ENCODE assay signal across 12 cellular contexts in the genomic region with DNA sequence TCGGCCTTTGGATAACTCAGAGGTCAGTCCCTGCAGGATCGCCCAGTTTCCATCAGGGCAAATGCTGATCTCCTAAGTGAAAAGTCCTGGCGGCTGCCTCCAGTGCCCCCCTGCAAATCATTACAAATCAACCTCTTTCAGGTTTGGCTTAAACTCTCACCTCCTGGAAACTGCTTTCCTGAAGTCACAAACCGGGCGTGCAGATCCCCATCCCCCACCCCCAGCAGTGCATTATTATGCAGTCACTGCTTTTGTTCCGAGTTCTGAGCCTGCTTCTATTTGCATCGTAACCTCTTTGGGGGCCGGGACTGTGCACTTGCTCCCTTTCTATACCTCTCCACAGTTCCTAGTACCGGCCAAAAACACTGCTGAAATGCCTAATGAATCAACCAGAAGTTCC. TPM values are rescaled to one million over a fixed set of nuclear protein-coding genes. Genes with fewer than 3 reads are reported as not detected.
DNase-seq lines count a peak whose midpoint lies in the region; TF ChIP-seq lines count a peak whose summit lies in the region.
"Had no signal": no experiment of that assay in that cellular context is flagged by ENCODE, and none has a peak within 500 bp of the region (broad histone marks: within the 10 kb centered on the region; RNA-seq: fewer than 3 reads in every experiment).

A gene (minus strand): TSS at position 172 of the 400 bp plus-strand sequence. CDS start 17,220 bp downstream, outside the sequence.

- 36 to 52% methylated on average over 9 of the region's 9 CpGs for WGBS in testis, 2 donors
- WGBS in adrenal gland, 4 donors = 55 to 69% (median 63%) methylated on average over 8 to 9 of the region's 9 CpGs

- H3K27ac ChIP-seq in testis = no peak within 1 kb of the TSS
- H3K27ac ChIP-seq in A673 (ENCODE audit: low read depth, low read length, poor library complexity, severe bottlenecking) = no peak within 1 kb of the TSS
- no peak within 1 kb of the TSS for H3K27ac ChIP-seq in adrenal gland
- H3K27ac ChIP-seq: epithelial cell of prostate, HL-60, SJSA1 had no signal

- H3K36me3 ChIP-seq in testis (ENCODE audit: low read depth, missing control alignments) (no peaks in the 10 kb centered on the region), A673 (ENCODE audit: insufficient read depth, low read length, poor library complexity, severe bottlenecking) (no peaks in the 10 kb centered on the region), adrenal gland (replicated peaks in 1 of 2) (no peaks in the 10 kb centered on the region)

- H3K4me1 Mint-ChIP-seq in activated naive CD4-positive, alpha-beta T cell treated with anti-CD3 and anti-CD28 coated beads for 36 hours (ENCODE audit: low read depth) = peaks cover 46% of the 10 kb centered on the region

- peak within 1 kb of the TSS in 1 of 2 donors; percentile 1 for H3K4me3 ChIP-seq in testis
- no peak within 1 kb of the TSS for H3K4me3 ChIP-seq in A673 (ENCODE audit: low read depth, low read length, poor library complexity, severe bottlenecking)
- no peak within 1 kb of the TSS for H3K4me3 ChIP-seq in adrenal gland
- H3K4me3 ChIP-seq: SJSA1 had no signal

- TF ChIP-seq CTCF in testis (IDR thresholded peaks at IDR 0.05) (no peak), A673 (conservative IDR thresholded peaks at IDR 0.05; ENCODE audit: low read depth, low read length) (no peak), adrenal gland (IDR thresholded peaks at IDR 0.05) (no peak)

- intact Hi-C loops in activated naive CD4-positive, alpha-beta T cell treated with anti-CD3 and anti-CD28 coated beads for 36 hours (cut with micrococcal nuclease) = loop anchor here (2.0 kb wide), 1 partner anchor 483 kb away; a partner anchor contains a TSS
- intact Hi-C loops in testis (cut with DNase I; ENCODE audit: low total_unique reads) (no loop called here), A673 (cut with micrococcal nuclease; ENCODE audit: unreplicated experiment) (no loop called here), adrenal gland (cut with DNase I) (no loop called here)

- peak within 1 kb of the TSS; percentile 76 for H3K4me3 Mint-ChIP-seq in activated naive CD4-positive, alpha-beta T cell treated with anti-CD3 and anti-CD28 coated beads for 36 hours

- peaks cover 5% of the 10 kb centered on the region for H3K36me3 Mint-ChIP-seq in activated naive CD4-positive, alpha-beta T cell treated with anti-CD3 and anti-CD28 coated beads for 36 hours (ENCODE audit: low read depth)

- BruUV-seq in A673 (replicated peaks; lab: Mats Ljungman, UMichigan) = no TSS peak

- DNase-seq in activated naive CD4-positive, alpha-beta T cell treated with anti-CD3 and anti-CD28 coated beads for 36 hours = peak; percentile 44
- DNase-seq in activated naive CD4-positive, alpha-beta T cell (lab: John Stamatoyannopoulos, UW) = no peak
- peak; percentile 13 to 18 for DNase-seq in activated CD4-positive, alpha-beta T cell treated with anti-CD3 and anti-CD28 coated beads, Interleukin-2, amount 50 U/mL, for 48 hours
- DNase-seq in iPS-NIHi11 (ENCODE audit: low spot score) = peak; percentile 78
- DNase-seq in testis = no peak
- DNase-seq in kidney glomerular epithelial cell (lab: John Stamatoyannopoulos, UW) = no peak
- DNase-seq in A673 (ENCODE audit: low spot score) = no peak
- DNase-seq in adrenal gland = no peak
- DNase-seq: NCI-H748 treated with DMSO at 0.1 percent for 48 hours had no signal

- no peaks in the 10 kb centered on the region for H3K27me3 ChIP-seq in testis
- no peaks in the 10 kb centered on the region for H3K27me3 ChIP-seq in A673 (replicated peaks; ENCODE audit: insufficient read depth, low read depth, low read length, poor library complexity)
- no peaks in the 10 kb centered on the region for H3K27me3 ChIP-seq in adrenal gland
- H3K27me3 ChIP-seq: SJSA1 had no signal

- H3K9me3 Mint-ChIP-seq in activated naive CD4-positive, alpha-beta T cell treated with anti-CD3 and anti-CD28 coated beads for 36 hours = peaks cover 7% of the 10 kb centered on the region

- H3K4me1 ChIP-seq in testis = no peaks in the 10 kb centered on the region
- H3K4me1 ChIP-seq in A673 (ENCODE audit: insufficient read depth, low read length, poor library complexity, severe bottlenecking) = peaks cover 13% of the 10 kb centered on the region
- peaks cover 0 to 9% of the 10 kb centered on the region in 2 donors for H3K4me1 ChIP-seq in adrenal gland (replicated peaks in 1 of 2)

- peak within 1 kb of the TSS; percentile 93 for H3K27ac Mint-ChIP-seq in activated naive CD4-positive, alpha-beta T cell treated with anti-CD3 and anti-CD28 coated beads for 36 hours

- TF ChIP-seq POLR2A in testis (IDR thresholded peaks at IDR 0.05) = no peak
- TF ChIP-seq POLR2A in adrenal gland (IDR thresholded peaks at IDR 0.05) = no peak

- POLR2A ChIA-PET in A673 (lab: Charles Lee; ENCODE audit: low non-redundant PET) = no interaction called here

- no peaks in the 10 kb centered on the region for H3K9me3 ChIP-seq in testis
- peaks cover 5% of the 10 kb centered on the region for H3K9me3 ChIP-seq in A673 (ENCODE audit: low read depth, low read length, poor library complexity, severe bottlenecking)
- H3K9me3 ChIP-seq in adrenal gland (replicated peaks in 1 of 3) = no peaks in the 10 kb centered on the region

- no peaks in the 10 kb centered on the region for H3K27me3 Mint-ChIP-seq in activated naive CD4-positive, alpha-beta T cell treated with anti-CD3 and anti-CD28 coated beads for 36 hours (ENCODE audit: low read depth)

- CTCF ChIA-PET in activated naive CD4-positive, alpha-beta T cell treated with anti-CD3 and anti-CD28 coated beads for 36 hours (lab: Charles Lee) = interaction anchor here (0.6 kb wide), 1 partner anchor 239 kb away, joined by 3 read pairs; no protein-coding TSS in a partner anchor
- CTCF ChIA-PET in A673 (lab: Charles Lee) = no interaction called here

RNA-seq across cellular contexts. Expression of the gene that starts here (rescaled TPM):
- 1 to 10 TPM; 6.6 to 7.6 TPM for total RNA-seq in activated naive CD4-positive, alpha-beta T cell treated with anti-CD3 and anti-CD28 coated beads for 36 hours
- total RNA-seq in testis (10 to 100 TPM; 14.2 to 22.4 TPM), A673 (2021) (6.9 and 7.1 TPM in 2 replicates), adrenal gland (1 to 10 TPM in 6 of 8 donors, under 1 TPM in 2; 0.69 to 3.0 (median 1.4) TPM)
- polyA plus RNA-seq in testis (ENCODE audit: insufficient read depth, low read depth, low replicate concordance) (52.9 TPM), adrenal gland (1 to 10 TPM in 2 of 3 donors, under 1 TPM in 1; 0.88 to 1.6 (median 1.1) TPM)

Comparison
In these comparisons a context has a peak if more than half of its experiments do, and no peak if none do; other contexts are left out.
1. RNA of the gene that starts here (polyA plus RNA-seq): 52.9 TPM in testis (single experiment); 0.88 to 1.6 TPM in adrenal gland; every median in the first group is over 10 times any median in the second.
2. DNase-seq: peak in activated naive CD4-positive, alpha-beta T cell treated with anti-CD3 and anti-CD28 coated beads for 36 hours (single experiment), activated CD4-positive, alpha-beta T cell treated with anti-CD3 and anti-CD28 coated beads, Interleukin-2, amount 50 U/mL, for 48 hours (2 of 2) and iPS-NIHi11 (single experiment); none in activated naive CD4-positive, alpha-beta T cell (0 of 4), testis (single experiment), kidney glomerular epithelial cell (single experiment), A673 (single experiment) and adrenal gland (0 of 7).